13 cellular contexts compared by ENCODE assay signal in the genomic region with DNA sequence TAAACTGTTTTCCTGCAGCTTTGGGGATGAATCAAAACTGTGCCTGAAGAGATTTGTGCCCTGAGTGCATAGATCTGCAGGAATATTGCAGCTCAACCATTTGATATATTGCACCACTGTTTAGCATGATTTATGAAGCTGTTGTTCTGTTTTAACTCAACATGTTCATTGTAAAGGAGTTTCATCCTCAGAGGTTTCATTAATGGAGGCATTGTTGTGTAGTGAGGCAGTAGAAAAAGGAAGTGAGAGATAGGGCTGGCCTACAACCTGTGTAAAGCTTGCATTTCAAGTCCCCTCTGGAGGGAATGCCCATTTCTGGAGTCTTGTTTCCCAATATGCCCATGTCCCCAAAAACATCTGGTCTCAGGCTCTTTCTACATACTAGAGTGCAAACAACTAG.
DNase-seq lines count a peak whose midpoint lies in the region; ATAC-seq, FAIRE-seq and TF ChIP-seq lines count a peak whose summit lies in the region.
"Had no signal": no experiment of that assay in that cellular context is flagged by ENCODE, and none has a peak within 500 bp of the region (broad histone marks: within the 10 kb centered on the region; RNA-seq: fewer than 3 reads in every experiment).

No MANE protein-coding gene starts in this region.

- DNase-seq in GM12878 (ENCODE audit: low read depth, low spot score), result peak; percentile 78
- DNase-seq in osteocyte (ENCODE audit: extremely low spot score, unreplicated experiment), result no peak
- no peak for DNase-seq in upper lobe of right lung
- no peak for DNase-seq in effector memory CD4-positive, alpha-beta T cell
- no peak for DNase-seq in naive thymus-derived CD8-positive, alpha-beta T cell
- DNase-seq: DMS 273 treated with DMSO at 0.1 percent for 48 hours, H9, NCI-H1436 treated with DMSO at 0.1 percent for 48 hours, SHP77 had no signal

- H3K27me3 ChIP-seq in GM12878 (replicated peaks in 1 of 2; ENCODE audit: control insufficient read depth in 2 of 2, insufficient read depth in 2 of 2, low read length in 1 of 2), result no peaks in the 10 kb centered on the region
- H3K27me3 ChIP-seq in upper lobe of right lung, result no peaks in the 10 kb centered on the region
- no peaks in the 10 kb centered on the region for H3K27me3 ChIP-seq in effector memory CD4-positive, alpha-beta T cell (replicated peaks; ENCODE audit: control insufficient read depth, insufficient read depth, low read length, poor library complexity, severe bottlenecking)

- H3K9me3 Mint-ChIP-seq in osteocyte (ENCODE audit: unreplicated experiment), result no peaks in the 10 kb centered on the region
- no peaks in the 10 kb centered on the region for H3K9me3 Mint-ChIP-seq in naive thymus-derived CD8-positive, alpha-beta T cell
- H3K9me3 Mint-ChIP-seq: H9 had no signal

- in situ Hi-C loops in GM12878 (cut with MboI), result loop anchor here (10.0 kb wide), 1 partner anchor 246 kb away; no protein-coding TSS in a partner anchor

- H3K4me1 ChIP-seq in GM12878 (ENCODE audit: control insufficient read depth, insufficient read depth, low read length) (peaks cover 42% of the 10 kb centered on the region), upper lobe of right lung (no peaks in the 10 kb centered on the region)
- no peaks in the 10 kb centered on the region for H3K4me1 ChIP-seq in effector memory CD4-positive, alpha-beta T cell (ENCODE audit: control insufficient read depth, insufficient read depth, low read length, poor library complexity, severe bottlenecking)

- CTCF ChIA-PET in GM12878 (lab: Yijun Ruan, JAX), result interaction anchor here (1.3 to 13.0 kb wide), 7 partner anchors 9 to 149 kb away, joined by 3 to 573 read pairs (median 10); a partner anchor contains a TSS

- no peaks in the 10 kb centered on the region for H3K4me1 Mint-ChIP-seq in osteocyte (ENCODE audit: unreplicated experiment)
- H3K4me1 Mint-ChIP-seq in naive thymus-derived CD8-positive, alpha-beta T cell, result peaks cover 0 to 28% (median 3%) of the 10 kb centered on the region in 4 donors

- H3K36me3 ChIP-seq in GM12878 (ENCODE audit: control insufficient read depth in 2 of 2, insufficient read depth in 2 of 2, low read length in 1 of 2) (no peaks in the 10 kb centered on the region), upper lobe of right lung (no peaks in the 10 kb centered on the region)
- no peaks in the 10 kb centered on the region for H3K36me3 ChIP-seq in effector memory CD4-positive, alpha-beta T cell (ENCODE audit: control insufficient read depth, insufficient read depth, low read length)

- FAIRE-seq in GM12878 (lab: Jason Lieb, UNC), result peak; percentile 93

- peaks cover 26% of the 10 kb centered on the region for H3K27me3 Mint-ChIP-seq in osteocyte (ENCODE audit: unreplicated experiment)
- peaks cover 0 to 1% (median 0%) of the 10 kb centered on the region in 5 donors for H3K27me3 Mint-ChIP-seq in naive thymus-derived CD8-positive, alpha-beta T cell

- peak overlapping the region; percentile 44 for H3K9ac ChIP-seq in GM12878 (ENCODE audit: control insufficient read depth, insufficient read depth, low read length)

- RAD21 ChIA-PET in GM12878 (lab: Charles Lee; ENCODE audit: unreplicated experiment), result interaction anchor here (0.8 to 5.8 kb wide), 11 partner anchors 9 to 248 kb away, joined by 3 to 80 read pairs (median 4); a partner anchor contains a TSS

- H3K4me2 ChIP-seq in GM12878 (ENCODE audit: control insufficient read depth, insufficient read depth), result peak overlapping the region; percentile 28

- TF ChIP-seq EP300 in GM12878 (IDR thresholded peaks at IDR 0.05; ENCODE audit: borderline replicate concordance in 1 of 2, control insufficient read depth in 1 of 2, low read depth in 2 of 2, low read length in 2 of 2), result peak; percentile 53 to 96; a peak in 3 of 4 replicates

- H3K36me3 Mint-ChIP-seq in osteocyte (ENCODE audit: unreplicated experiment), result no peaks in the 10 kb centered on the region
- no peaks in the 10 kb centered on the region for H3K36me3 Mint-ChIP-seq in naive thymus-derived CD8-positive, alpha-beta T cell

- H3K27ac Mint-ChIP-seq in osteocyte (ENCODE audit: unreplicated experiment), result no peak overlapping the region
- H3K27ac Mint-ChIP-seq in naive thymus-derived CD8-positive, alpha-beta T cell, result peak overlapping the region in 2 of 10 donors; percentile 24 to 25
- H3K27ac Mint-ChIP-seq: H9 had no signal

- no peak overlapping the region for H3K4me3 Mint-ChIP-seq in osteocyte (ENCODE audit: unreplicated experiment)
- H3K4me3 Mint-ChIP-seq in naive thymus-derived CD8-positive, alpha-beta T cell, result peak overlapping the region in 1 of 10 donors; percentile 20
- H3K4me3 Mint-ChIP-seq: H9 had no signal

- no peak for TF ChIP-seq CTCF in GM12878 (IDR thresholded peaks at IDR 0.05 in 2 of 3, conservative IDR thresholded peaks at IDR 0.05 in 1 of 3; ENCODE audit: control insufficient read depth in 2 of 3, extremely low read depth in 1 of 3, insufficient read depth in 1 of 3, low read depth in 3 of 3, low read length in 3 of 3)
- no peak for TF ChIP-seq CTCF in osteocyte (IDR thresholded peaks at IDR 0.05)
- TF ChIP-seq CTCF in upper lobe of right lung (IDR thresholded peaks at IDR 0.05), result no peak

- peak overlapping the region; percentile 85 for H3K27ac ChIP-seq in GM12878 (ENCODE audit: control insufficient read depth, insufficient read depth)
- no peak overlapping the region for H3K27ac ChIP-seq in upper lobe of right lung
- H3K27ac ChIP-seq in effector memory CD4-positive, alpha-beta T cell (ENCODE audit: insufficient read depth, low read length, poor library complexity, severe bottlenecking), result no peak overlapping the region

- no peaks in the 10 kb centered on the region for H3K79me2 ChIP-seq in GM12878 (ENCODE audit: control insufficient read depth, insufficient read depth, low read length)

- no peak for TF ChIP-seq RAD21 in GM12878 (IDR thresholded peaks at IDR 0.05; ENCODE audit: insufficient read depth, low read depth, low read length)

- H2AFZ ChIP-seq in GM12878 (ENCODE audit: control insufficient read depth, low read depth, low read length), result peak overlapping the region; percentile 65

- SMC1A ChIA-PET in GM12878 (lab: Charles Lee; ENCODE audit: uncharacterized antibody, unreplicated experiment), result interaction anchor here (0.8 to 17.2 kb wide), 14 partner anchors 9 to 249 kb away, joined by 3 to 448 read pairs (median 6); a partner anchor contains a TSS

- ATAC-seq in GM18873 (IDR thresholded peaks at IDR 0.05; ENCODE audit: low FRiP score, unreplicated experiment), result peak; percentile 73
- peak; percentile 77 for ATAC-seq in GM21723 (IDR thresholded peaks at IDR 0.05; ENCODE audit: unreplicated experiment)
- ATAC-seq in HG03280 (IDR thresholded peaks at IDR 0.05; ENCODE audit: unreplicated experiment), result peak; percentile 65
- peak; percentile 86 for ATAC-seq in GM12878
- no peak for ATAC-seq in upper lobe of right lung
- no peak for ATAC-seq in naive thymus-derived CD8-positive, alpha-beta T cell

- no TSS peak for BruUV-seq in GM12878 (replicated peaks; lab: Mats Ljungman, UMichigan)

- intact Hi-C loops in GM12878 (cut with micrococcal nuclease; ENCODE audit: unreplicated experiment), result no loop called here
- intact Hi-C loops in upper lobe of right lung (cut with DNase I), result no loop called here

- POLR2A ChIA-PET in GM12878 (lab: Charles Lee), result interaction anchor here (0.8 to 1.8 kb wide), 6 partner anchors 8 to 89 kb away, joined by 3 to 7 read pairs (median 3); no protein-coding TSS in a partner anchor
- POLR2A ChIA-PET in naive thymus-derived CD8-positive, alpha-beta T cell (lab: Charles Lee), result no interaction called here

- peak overlapping the region; percentile 3; the same call in 1 of the 2 replicates for H3K4me3 ChIP-seq in GM12878
- no peak overlapping the region for H3K4me3 ChIP-seq in upper lobe of right lung
- H3K4me3 ChIP-seq in effector memory CD4-positive, alpha-beta T cell (ENCODE audit: insufficient read depth, low read depth, low read length, poor library complexity, severe bottlenecking), result no peak overlapping the region
- H3K4me3 ChIP-seq: lung had no signal

- TF ChIP-seq POLR2A in GM12878 (IDR thresholded peaks at IDR 0.05; ENCODE audit: low read depth, low read length), result no peak

- no peaks in the 10 kb centered on the region for H4K20me1 ChIP-seq in GM12878 (ENCODE audit: control insufficient read depth, insufficient read depth)

- no peaks in the 10 kb centered on the region for H3K9me3 ChIP-seq in GM12878 (replicated peaks; ENCODE audit: control insufficient read depth, insufficient read depth, low read length)
- no peaks in the 10 kb centered on the region for H3K9me3 ChIP-seq in upper lobe of right lung
- no peaks in the 10 kb centered on the region for H3K9me3 ChIP-seq in effector memory CD4-positive, alpha-beta T cell (ENCODE audit: control insufficient read depth, low read length)

TF ChIP-seq in GM12878, 131 proteins besides CTCF, POLR2A, EP300 and RAD21 (continues in another document):
- TF ChIP-seq BMI1 (IDR thresholded peaks at IDR 0.05; ENCODE audit: borderline replicate concordance) (peak; percentile 80), BHLHE40 (IDR thresholded peaks at IDR 0.05; ENCODE audit: borderline replicate concordance in 1 of 2, low read depth in 2 of 2, low read length in 1 of 2) (peak; percentile 43 to 51; a peak in 1 of 4 replicates), RBBP5 (conservative IDR thresholded peaks at IDR 0.05) (no peak), CBX5 (IDR thresholded peaks at IDR 0.05; ENCODE audit: low read depth) (0 out of 2 replicates have a peak, but pooled peaks have one; percentile 66)
- TF ChIP-seq, protein P1, sequence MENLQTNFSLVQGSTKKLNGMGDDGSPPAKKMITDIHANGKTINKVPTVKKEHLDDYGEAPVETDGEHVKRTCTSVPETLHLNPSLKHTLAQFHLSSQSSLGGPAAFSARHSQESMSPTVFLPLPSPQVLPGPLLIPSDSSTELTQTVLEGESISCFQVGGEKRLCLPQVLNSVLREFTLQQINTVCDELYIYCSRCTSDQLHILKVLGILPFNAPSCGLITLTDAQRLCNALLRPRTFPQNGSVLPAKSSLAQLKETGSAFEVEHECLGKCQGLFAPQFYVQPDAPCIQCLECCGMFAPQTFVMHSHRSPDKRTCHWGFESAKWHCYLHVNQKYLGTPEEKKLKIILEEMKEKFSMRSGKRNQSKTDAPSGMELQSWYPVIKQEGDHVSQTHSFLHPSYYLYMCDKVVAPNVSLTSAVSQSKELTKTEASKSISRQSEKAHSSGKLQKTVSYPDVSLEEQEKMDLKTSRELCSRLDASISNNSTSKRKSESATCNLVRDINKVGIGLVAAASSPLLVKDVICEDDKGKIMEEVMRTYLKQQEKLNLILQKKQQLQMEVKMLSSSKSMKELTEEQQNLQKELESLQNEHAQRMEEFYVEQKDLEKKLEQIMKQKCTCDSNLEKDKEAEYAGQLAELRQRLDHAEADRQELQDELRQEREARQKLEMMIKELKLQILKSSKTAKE (IDR thresholded peaks at IDR 0.05; ENCODE audit: low read depth, poor library complexity, severe bottlenecking), result peak; percentile 55

Comparison
In these comparisons a context has a peak if more than half of its experiments do, and no peak if none do; other contexts are left out.
1. ATAC-seq: peak in GM18873 (single experiment), GM21723 (single experiment), HG03280 (single experiment) and GM12878 (single experiment); none in upper lobe of right lung (single experiment) and naive thymus-derived CD8-positive, alpha-beta T cell (0 of 2).